Comparison of ENCODE assay signal across 1 cellular context in genomic region chr3:68142331-68142887, GRCh38.
TF ChIP-seq lines count a peak whose summit lies in the region.

No MANE protein-coding gene starts in this region.

TF ChIP-seq in GM23338, 12 proteins besides CTCF, POLR2A, EP300 and RAD21 (continued from another document):
- TF ChIP-seq ZNF462 (CRISPR knock-in tag; IDR thresholded peaks at IDR 0.05) (no peak), EZH2phosphoT487 (IDR thresholded peaks at IDR 0.05; ENCODE audit: unreplicated experiment) (no peak), STAT1 (IDR thresholded peaks at IDR 0.05; ENCODE audit: unreplicated experiment) (no peak)
